14 cellular contexts compared by ENCODE assay signal in the genomic region with DNA sequence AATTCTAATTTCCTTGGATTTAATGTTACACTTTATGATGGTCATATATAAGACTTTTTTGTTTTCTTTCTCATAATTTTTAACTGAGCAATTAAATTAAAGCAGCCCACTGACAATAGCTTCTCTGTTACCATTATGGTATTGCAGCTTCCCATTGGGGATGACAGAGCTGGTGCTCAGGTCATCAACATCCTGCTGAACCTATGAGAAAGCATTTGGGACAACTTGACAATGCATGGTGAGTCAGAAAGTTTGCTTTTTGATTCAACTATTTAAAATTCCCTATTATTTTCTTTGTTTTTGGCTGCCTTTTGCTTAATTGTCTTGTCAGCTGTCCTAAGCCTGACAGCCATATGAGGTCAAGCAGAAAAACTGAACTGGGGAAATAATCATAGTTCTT.
DNase-seq lines count a peak whose midpoint lies in the region; ATAC-seq and TF ChIP-seq lines count a peak whose summit lies in the region.
"Had no signal": no experiment of that assay in that cellular context is flagged by ENCODE, and none has a peak within 500 bp of the region (broad histone marks: within the 10 kb centered on the region; RNA-seq: fewer than 3 reads in every experiment).

No MANE protein-coding gene starts in this region.

- H4K20me1 ChIP-seq in GM23248 (ENCODE audit: insufficient read depth) = no peaks in the 10 kb centered on the region
- H4K20me1 ChIP-seq: BLaER1 treated with 17β-estradiol and CSF1 and Interleukin-3, amounts not matched to agents 10 nM and 100 nM had no signal

- H3K36me3 ChIP-seq in GM23248 (ENCODE audit: low read depth) = no peaks in the 10 kb centered on the region
- H3K36me3 ChIP-seq: BLaER1 treated with 17β-estradiol and CSF1 and Interleukin-3, amounts not matched to agents 10 nM and 100 nM; HAP-1 had no signal

- H3K27ac ChIP-seq in GM23248 = no peak overlapping the region
- no peak overlapping the region for H3K27ac ChIP-seq in substantia nigra (ENCODE audit: low read depth, low read length, poor library complexity, severe bottlenecking)
- H3K27ac ChIP-seq: BLaER1 treated with 17β-estradiol and CSF1 and Interleukin-3, amounts not matched to agents 10 nM and 100 nM had no signal

- H3F3A ChIP-seq in GM23248 (ENCODE audit: insufficient read depth) = no peaks in the 10 kb centered on the region

- no peaks in the 10 kb centered on the region for H3K27me3 Mint-ChIP-seq in activated CD8-positive, alpha-beta memory T cell treated with anti-CD3 and anti-CD28 coated beads, Interleukin-2, amount 10 ng/mL, durations not matched to agents 7 days and 5 days
- H3K27me3 Mint-ChIP-seq: B cell; CD4-positive, CD25-positive, alpha-beta regulatory T cell; CD8-positive, alpha-beta memory T cell had no signal

- no peaks in the 10 kb centered on the region for H3K9me3 ChIP-seq in GM23248 (ENCODE audit: low read depth)
- H3K9me3 ChIP-seq: Caco-2, HAP-1 had no signal

- H3K36me3 Mint-ChIP-seq in activated CD8-positive, alpha-beta memory T cell treated with anti-CD3 and anti-CD28 coated beads, Interleukin-2, amount 10 ng/mL, durations not matched to agents 7 days and 5 days = no peaks in the 10 kb centered on the region
- H3K36me3 Mint-ChIP-seq: CD4-positive, CD25-positive, alpha-beta regulatory T cell; CD8-positive, alpha-beta memory T cell had no signal

- no peak overlapping the region for H3K4me3 ChIP-seq in GM23248
- no peak overlapping the region for H3K4me3 ChIP-seq in fibroblast of mammary gland (ENCODE audit: control insufficient read depth, low read depth, low read length)
- H3K4me3 ChIP-seq: BLaER1 treated with 17β-estradiol and CSF1 and Interleukin-3, amounts not matched to agents 10 nM and 100 nM; HAP-1 had no signal

- no peak overlapping the region for H3K4me3 Mint-ChIP-seq in activated CD8-positive, alpha-beta memory T cell treated with anti-CD3 and anti-CD28 coated beads, Interleukin-2, amount 10 ng/mL, durations not matched to agents 7 days and 5 days
- H3K4me3 Mint-ChIP-seq: B cell; CD4-positive, CD25-positive, alpha-beta regulatory T cell; CD8-positive, alpha-beta memory T cell had no signal

- peak; percentile 9 for DNase-seq in GM23248
- peak; percentile 46 for DNase-seq in RKO (ENCODE audit: low spot score)
- DNase-seq in fibroblast of mammary gland (ENCODE audit: low read depth) = peak; percentile 8
- DNase-seq in substantia nigra (lab: John Stamatoyannopoulos, UW) = no peak
- no peak for DNase-seq in NCI-H524 treated with DMSO at 0.1 percent for 48 hours (lab: John Stamatoyannopoulos, UW)
- no peak for DNase-seq in activated CD8-positive, alpha-beta memory T cell treated with anti-CD3 and anti-CD28 coated beads, Interleukin-2, amount 10 ng/mL, durations not matched to agents 7 days and 5 days
- DNase-seq: Caco-2; CD4-positive, CD25-positive, alpha-beta regulatory T cell; CD8-positive, alpha-beta memory T cell; GDM1 had no signal

- no peak overlapping the region for H3K9ac ChIP-seq in GM23248
- H3K9ac ChIP-seq: BLaER1 treated with 17β-estradiol and CSF1 and Interleukin-3, amounts not matched to agents 10 nM and 100 nM had no signal

- H3K79me2 ChIP-seq in GM23248 (ENCODE audit: insufficient read depth) = no peaks in the 10 kb centered on the region

- H3K27me3 ChIP-seq in GM23248 (replicated peaks; ENCODE audit: insufficient read depth) = no peaks in the 10 kb centered on the region
- H3K27me3 ChIP-seq: BLaER1 treated with 17β-estradiol and CSF1 and Interleukin-3, amounts not matched to agents 10 nM and 100 nM had no signal

- no peak overlapping the region for H2AFZ ChIP-seq in GM23248

- CTCF ChIA-PET in activated CD8-positive, alpha-beta memory T cell treated with anti-CD3 and anti-CD28 coated beads, Interleukin-2, amount 10 ng/mL, durations not matched to agents 7 days and 5 days (lab: Charles Lee) = no interaction called here

- H3K9me2 ChIP-seq in GM23248 (ENCODE audit: insufficient read depth) = no peaks in the 10 kb centered on the region

- ATAC-seq in GM18858 (IDR thresholded peaks at IDR 0.05; ENCODE audit: unreplicated experiment) = no peak
- ATAC-seq in activated CD8-positive, alpha-beta memory T cell treated with anti-CD3 and anti-CD28 coated beads, Interleukin-2, amount 10 ng/mL, durations not matched to agents 7 days and 5 days = no peak

- no peaks in the 10 kb centered on the region for H3K4me1 Mint-ChIP-seq in activated CD8-positive, alpha-beta memory T cell treated with anti-CD3 and anti-CD28 coated beads, Interleukin-2, amount 10 ng/mL, durations not matched to agents 7 days and 5 days
- H3K4me1 Mint-ChIP-seq: B cell; CD4-positive, CD25-positive, alpha-beta regulatory T cell; CD8-positive, alpha-beta memory T cell had no signal

- no peak overlapping the region for H3K27ac Mint-ChIP-seq in activated CD8-positive, alpha-beta memory T cell treated with anti-CD3 and anti-CD28 coated beads, Interleukin-2, amount 10 ng/mL, durations not matched to agents 7 days and 5 days
- H3K27ac Mint-ChIP-seq: B cell; CD4-positive, CD25-positive, alpha-beta regulatory T cell; CD8-positive, alpha-beta memory T cell had no signal

- H3K9me3 Mint-ChIP-seq in activated CD8-positive, alpha-beta memory T cell treated with anti-CD3 and anti-CD28 coated beads, Interleukin-2, amount 10 ng/mL, durations not matched to agents 7 days and 5 days (ENCODE audit: low read depth) = no peaks in the 10 kb centered on the region

- no peak for TF ChIP-seq CTCF in fibroblast of mammary gland (conservative IDR thresholded peaks at IDR 0.05; ENCODE audit: control insufficient read depth, insufficient read depth, low read depth, low read length)

- no peak overlapping the region for H3K4me2 ChIP-seq in GM23248 (ENCODE audit: unreplicated experiment)
- H3K4me2 ChIP-seq: BLaER1 treated with 17β-estradiol and CSF1 and Interleukin-3, amounts not matched to agents 10 nM and 100 nM had no signal

- H3K4me1 ChIP-seq in GM23248 (ENCODE audit: insufficient read depth) = no peaks in the 10 kb centered on the region
- H3K4me1 ChIP-seq: BLaER1 treated with 17β-estradiol and CSF1 and Interleukin-3, amounts not matched to agents 10 nM and 100 nM; Caco-2; HAP-1 had no signal

- in situ Hi-C loops in GM23248 (cut with MboI) = no loop called here

Comparison
In these comparisons a context has a peak if more than half of its experiments do, and no peak if none do; other contexts are left out.
1. DNase-seq: peak in GM23248 (single experiment), RKO (single experiment) and fibroblast of mammary gland (single experiment); none in substantia nigra (0 of 49), NCI-H524 treated with DMSO at 0.1 percent for 48 hours (single experiment) and activated CD8-positive, alpha-beta memory T cell treated with anti-CD3 and anti-CD28 coated beads, Interleukin-2, amount 10 ng/mL, durations not matched to agents 7 days and 5 days (single experiment).